31 cellular contexts compared by ENCODE assay signal in genomic region chr2:92072461-92073035, GRCh38.
A peak's percentile ranks its signal among the peaks of the same experiment; 100 is the strongest.
DNase-seq lines count a peak whose midpoint lies in the region; ATAC-seq and TF ChIP-seq lines count a peak whose summit lies in the region.
"Had no signal": no experiment of that assay in that cellular context is flagged by ENCODE, and none has a peak within 500 bp of the region (broad histone marks: within the 10 kb centered on the region; RNA-seq: fewer than 3 reads in every experiment).

No MANE protein-coding gene starts in this region.

- ATAC-seq in GM18519 (IDR thresholded peaks at IDR 0.05; ENCODE audit: low FRiP score, unreplicated experiment) = no peak
- ATAC-seq: activated T-cell treated with anti-CD3 and anti-CD28 coated beads, Interleukin-2, amount 50 U/mL, for 72 hours; psoas muscle had no signal

- intact Hi-C loops in posterior vena cava (cut with DNase I) (no loop called here), vagina (cut with DNase I) (no loop called here)

- peaks cover 13% of the 10 kb centered on the region for H3K9me3 Mint-ChIP-seq in activated naive CD4-positive, alpha-beta T cell treated with anti-CD3 and anti-CD28 coated beads, Interleukin-2, amount 10 ng/mL, durations not matched to agents 7 days and 5 days

- no peaks in the 10 kb centered on the region for H3K27me3 Mint-ChIP-seq in activated naive CD4-positive, alpha-beta T cell treated with anti-CD3 and anti-CD28 coated beads, Interleukin-2, amount 10 ng/mL, durations not matched to agents 7 days and 5 days
- H3K27me3 Mint-ChIP-seq: activated B cell treated with CpG ODN at 0.5 μM for 24 hours; CD4-positive, alpha-beta T cell; IgD-negative memory B cell; memory B cell had no signal

- H3K4me1 ChIP-seq in vagina = no peaks in the 10 kb centered on the region
- H3K4me1 ChIP-seq: breast epithelium, neural progenitor cell, psoas muscle, upper lobe of left lung had no signal

- no peak overlapping the region for H3K27ac ChIP-seq in vagina
- H3K27ac ChIP-seq: breast epithelium, neural progenitor cell, psoas muscle, upper lobe of left lung had no signal

- no peaks in the 10 kb centered on the region for H3K36me3 ChIP-seq in vagina
- H3K36me3 ChIP-seq: breast epithelium, neural progenitor cell, upper lobe of left lung had no signal

- CTCF ChIA-PET in activated naive CD4-positive, alpha-beta T cell treated with anti-CD3 and anti-CD28 coated beads, Interleukin-2, amount 10 ng/mL, durations not matched to agents 7 days and 5 days (lab: Charles Lee) = no interaction called here

- no peaks in the 10 kb centered on the region for H3K27me3 ChIP-seq in vagina
- H3K27me3 ChIP-seq: breast epithelium, neural progenitor cell, upper lobe of left lung had no signal

- H3K4me1 Mint-ChIP-seq in activated naive CD4-positive, alpha-beta T cell treated with anti-CD3 and anti-CD28 coated beads, Interleukin-2, amount 10 ng/mL, durations not matched to agents 7 days and 5 days = no peaks in the 10 kb centered on the region
- H3K4me1 Mint-ChIP-seq: activated B cell treated with CpG ODN at 0.5 μM for 24 hours, IgD-negative memory B cell, memory B cell, neural progenitor cell had no signal

- H3K9me3 ChIP-seq in vagina = no peaks in the 10 kb centered on the region
- H3K9me3 ChIP-seq: psoas muscle had no signal

- no peak overlapping the region for H3K27ac Mint-ChIP-seq in activated naive CD4-positive, alpha-beta T cell treated with anti-CD3 and anti-CD28 coated beads, Interleukin-2, amount 10 ng/mL, durations not matched to agents 7 days and 5 days
- H3K27ac Mint-ChIP-seq: activated B cell treated with CpG ODN at 0.5 μM for 24 hours; activated naive CD4-positive, alpha-beta T cell treated with anti-CD3 and anti-CD28 coated beads for 36 hours; activated T-cell treated with anti-CD3 and anti-CD28 coated beads, Interleukin-2, amount 50 U/mL, for 72 hours; CD4-positive, alpha-beta T cell; IgD-negative memory B cell; memory B cell; neural progenitor cell had no signal

- TF ChIP-seq POLR2A in vagina (IDR thresholded peaks at IDR 0.05) = no peak

- peak; percentile 7 for DNase-seq in activated naive CD4-positive, alpha-beta T cell treated with anti-CD3 and anti-CD28 coated beads, Interleukin-2, amount 50 U/mL, for 16 hours
- no peak for DNase-seq in activated naive CD4-positive, alpha-beta T cell treated with anti-CD3 and anti-CD28 coated beads, Interleukin-2, amount 10 ng/mL, durations not matched to agents 7 days and 5 days
- DNase-seq in islet precursor cell (peak; percentile 29), posterior vena cava (ENCODE audit: low spot score) (peak; percentile 66), vagina (ENCODE audit: extremely low spot score in 2 of 2) (peak; percentile 25 to 70), NCI-H524 (lab: John Stamatoyannopoulos, UW) (no peak)
- no peak for DNase-seq in activated CD4-positive, CD25-positive, alpha-beta regulatory T cell (lab: John Stamatoyannopoulos, UW)
- DNase-seq: 8988T; activated B cell treated with CpG ODN at 0.5 μM for 24 hours; activated CD4-positive, alpha-beta T cell treated with anti-CD3 and anti-CD28 coated beads, Interleukin-2, amount 50 U/mL, for 4 hours; activated naive CD4-positive, alpha-beta T cell treated with anti-CD3 and anti-CD28 coated beads for 36 hours; activated T-cell treated with anti-CD3 and anti-CD28 coated beads, Interleukin-2, amount 50 U/mL, for 72 hours; CD4-positive, alpha-beta T cell; DMS 273 treated with DMSO at 0.1 percent for 48 hours; EL; HCEC 1CT; NCI-H1092; NCI-H1694 treated with DMSO at 0.1 percent for 48 hours; NCI-H510A; NK-92 treated with Interleukin-12 subunit alpha and Interleukin-12 subunit beta, amount 100 ng/mL, for 24 hours; SIG-M5; small intestine; stimulated activated CD4-positive, alpha-beta T cell treated with anti-CD3 and anti-CD28 coated beads, Interleukin-1b, Interleukin-23, amount 100 ng/mL, for 48 hours; T1000 had no signal

- H3K36me3 Mint-ChIP-seq in activated naive CD4-positive, alpha-beta T cell treated with anti-CD3 and anti-CD28 coated beads, Interleukin-2, amount 10 ng/mL, durations not matched to agents 7 days and 5 days = no peaks in the 10 kb centered on the region
- H3K36me3 Mint-ChIP-seq: neural progenitor cell had no signal

- H3K4me3 ChIP-seq in vagina = no peak overlapping the region
- H3K4me3 ChIP-seq: breast epithelium, neural progenitor cell, psoas muscle, upper lobe of left lung had no signal

- H3K4me3 Mint-ChIP-seq in activated naive CD4-positive, alpha-beta T cell treated with anti-CD3 and anti-CD28 coated beads, Interleukin-2, amount 10 ng/mL, durations not matched to agents 7 days and 5 days = no peak overlapping the region
- H3K4me3 Mint-ChIP-seq: activated B cell treated with CpG ODN at 0.5 μM for 24 hours; activated naive CD4-positive, alpha-beta T cell treated with anti-CD3 and anti-CD28 coated beads for 36 hours; activated T-cell treated with anti-CD3 and anti-CD28 coated beads, Interleukin-2, amount 50 U/mL, for 72 hours; CD4-positive, alpha-beta T cell; IgD-negative memory B cell; memory B cell; neural progenitor cell had no signal

- TF ChIP-seq CTCF in vagina (IDR thresholded peaks at IDR 0.05) = no peak

Comparison
In these comparisons a context has a peak if more than half of its experiments do, and no peak if none do; other contexts are left out.
1. DNase-seq: peak in activated naive CD4-positive, alpha-beta T cell treated with anti-CD3 and anti-CD28 coated beads, Interleukin-2, amount 50 U/mL, for 16 hours (single experiment), islet precursor cell (single experiment), posterior vena cava (single experiment) and vagina (2 of 2); none in activated naive CD4-positive, alpha-beta T cell treated with anti-CD3 and anti-CD28 coated beads, Interleukin-2, amount 10 ng/mL, durations not matched to agents 7 days and 5 days (single experiment), activated CD4-positive, CD25-positive, alpha-beta regulatory T cell (0 of 4) and NCI-H524 (0 of 2).